ENCODE assay signal across 17 cellular contexts in genomic region chr10:119738962-119739361, GRCh38. TPM values are rescaled to one million over a fixed set of nuclear protein-coding genes. Genes with fewer than 3 reads are reported as not detected.
DNase-seq lines count a peak whose midpoint lies in the region; ATAC-seq and TF ChIP-seq lines count a peak whose summit lies in the region.
"Had no signal": no experiment of that assay in that cellular context is flagged by ENCODE, and none has a peak within 500 bp of the region (broad histone marks: within the 10 kb centered on the region; RNA-seq: fewer than 3 reads in every experiment).

No MANE protein-coding gene starts in this region.

- H3K9me3 Mint-ChIP-seq in activated B cell treated with CpG ODN at 0.5 μM for 24 hours (no peaks in the 10 kb centered on the region), mesothelial cell of epicardium (no peaks in the 10 kb centered on the region), type B pancreatic cell (no peaks in the 10 kb centered on the region)
- H3K9me3 Mint-ChIP-seq: IgD-negative memory B cell had no signal

- no peak for ATAC-seq in SK-N-SH treated with all-trans-retinoic acid at 6 μM for 48 hours
- peak; percentile 57 for ATAC-seq in activated B cell treated with CpG ODN at 0.5 μM for 24 hours (ENCODE audit: low read depth)
- no peak for ATAC-seq in GM21737 (IDR thresholded peaks at IDR 0.05; ENCODE audit: unreplicated experiment)
- ATAC-seq in HG03469 (IDR thresholded peaks at IDR 0.05; ENCODE audit: unreplicated experiment) = no peak

- no peak for TF ChIP-seq RAD21 in SK-N-SH (IDR thresholded peaks at IDR 0.05; ENCODE audit: low read length)

- H3K4me3 ChIP-seq in SK-N-SH (ENCODE audit: low read depth in 2 of 2, low read length in 1 of 2) = no peak overlapping the region
- H3K4me3 ChIP-seq: BLaER1, HAP-1 had no signal

- H3K9ac ChIP-seq in SK-N-SH = no peak overlapping the region
- H3K9ac ChIP-seq: BLaER1 had no signal

- peaks cover 33% of the 10 kb centered on the region for H3F3A ChIP-seq in SK-N-SH (replicated peaks; ENCODE audit: insufficient read depth)

- CTCF ChIA-PET in SK-N-SH (lab: Yijun Ruan, JAX) = interaction anchor here (1.3 to 6.7 kb wide), 2 partner anchors 12 to 52 kb away, joined by 6 to 60 read pairs; no protein-coding TSS in a partner anchor
- CTCF ChIA-PET in activated B cell treated with CpG ODN at 0.5 μM for 24 hours (lab: Charles Lee) = interaction anchor here (2.4 kb wide), 1 partner anchor 11 kb away, joined by 11 read pairs; no protein-coding TSS in a partner anchor

- H3K27me3 Mint-ChIP-seq in activated B cell treated with CpG ODN at 0.5 μM for 24 hours (no peaks in the 10 kb centered on the region), mesothelial cell of epicardium (ENCODE audit: low read depth) (no peaks in the 10 kb centered on the region), type B pancreatic cell (no peaks in the 10 kb centered on the region)
- H3K27me3 Mint-ChIP-seq: IgD-negative memory B cell had no signal

- peak overlapping the region; percentile 73 to 77; a peak in 2 of 4 replicates for H3K27ac ChIP-seq in SK-N-SH (ENCODE audit: low read depth in 2 of 2, low read length in 1 of 2)
- H3K27ac ChIP-seq: 22Rv1, BLaER1 had no signal

- TF ChIP-seq EP300 in SK-N-SH (IDR thresholded peaks at IDR 0.05; ENCODE audit: borderline replicate concordance in 1 of 2, low read depth in 1 of 2, low read length in 1 of 2) = no peak

- TF ChIP-seq CTCF in SK-N-SH (IDR thresholded peaks at IDR 0.05) = no peak
- TF ChIP-seq CTCF in activated B cell treated with CpG ODN at 0.5 μM for 24 hours (IDR thresholded peaks at IDR 0.05) = no peak
- no peak for TF ChIP-seq CTCF in mesothelial cell of epicardium (IDR thresholded peaks at IDR 0.05; ENCODE audit: unreplicated experiment)
- TF ChIP-seq CTCF in type B pancreatic cell (conservative IDR thresholded peaks at IDR 0.05) = no peak

- H4K20me1 ChIP-seq in SK-N-SH (ENCODE audit: insufficient read depth) = no peaks in the 10 kb centered on the region

- no peaks in the 10 kb centered on the region for H3K36me3 ChIP-seq in SK-N-SH (replicated peaks in 1 of 2; ENCODE audit: control insufficient read depth in 1 of 2, insufficient read depth in 2 of 2, low read length in 1 of 2)
- H3K36me3 ChIP-seq: BLaER1, HAP-1 had no signal

- peaks cover 52% of the 10 kb centered on the region for H3K4me1 Mint-ChIP-seq in activated B cell treated with CpG ODN at 0.5 μM for 24 hours
- H3K4me1 Mint-ChIP-seq in mesothelial cell of epicardium = peaks cover 38% of the 10 kb centered on the region
- peaks cover 19% of the 10 kb centered on the region for H3K4me1 Mint-ChIP-seq in type B pancreatic cell (ENCODE audit: unreplicated experiment)

- H3K36me3 Mint-ChIP-seq in activated B cell treated with CpG ODN at 0.5 μM for 24 hours (ENCODE audit: low read depth) (peaks cover 7% of the 10 kb centered on the region), mesothelial cell of epicardium (no peaks in the 10 kb centered on the region), type B pancreatic cell (no peaks in the 10 kb centered on the region)

- H3K27me3 ChIP-seq in SK-N-SH (ENCODE audit: insufficient read depth) = no peaks in the 10 kb centered on the region
- H3K27me3 ChIP-seq: BLaER1 had no signal

- no peaks in the 10 kb centered on the region for H3K9me3 ChIP-seq in SK-N-SH
- H3K9me3 ChIP-seq: BLaER1, HAP-1 had no signal

- peaks cover 68% of the 10 kb centered on the region for H3K79me2 ChIP-seq in SK-N-SH (ENCODE audit: insufficient read depth)

- no peak overlapping the region for H3K4me2 ChIP-seq in SK-N-SH

- in situ Hi-C loops in ACHN (cut with HindIII; ENCODE audit: low pct_ligation_motif_present, low pct_unique_long_range_greater_than_20kb, low sequenced_read_pairs) = no loop called here

- intact Hi-C loops in activated B cell treated with CpG ODN at 0.5 μM for 24 hours (cut with micrococcal nuclease) = no loop called here

- DNase-seq in SK-N-SH (no peak), activated B cell treated with CpG ODN at 0.5 μM for 24 hours (no peak), mesothelial cell of epicardium (ENCODE audit: low spot score in 2 of 2, unreplicated experiment in 2 of 2) (no peak), type B pancreatic cell (ENCODE audit: extremely low spot score, unreplicated experiment) (no peak), ACHN (no peak)
- DNase-seq: GF-D8, NCI-H1417 treated with DMSO at 0.1 percent for 48 hours, NCI-H1930, NCI-H2171, NCI-H774 had no signal

- no peaks in the 10 kb centered on the region for H3K9me2 ChIP-seq in SK-N-SH

- POLR2A ChIA-PET in SK-N-SH (lab: Yijun Ruan, JAX) (no interaction called here), activated B cell treated with CpG ODN at 0.5 μM for 24 hours (lab: Charles Lee) (no interaction called here)

- H3K4me3 Mint-ChIP-seq in activated B cell treated with CpG ODN at 0.5 μM for 24 hours = no peak overlapping the region
- no peak overlapping the region for H3K4me3 Mint-ChIP-seq in mesothelial cell of epicardium
- H3K4me3 Mint-ChIP-seq in type B pancreatic cell = no peak overlapping the region

- H2AFZ ChIP-seq in SK-N-SH (ENCODE audit: low read depth) = no peak overlapping the region

- peaks cover 3 to 42% of the 10 kb centered on the region in 2 experiments; a peak in 3 of 4 replicates for H3K4me1 ChIP-seq in SK-N-SH (ENCODE audit: control insufficient read depth in 1 of 2, insufficient read depth in 2 of 2, low read depth in 1 of 2, low read length in 1 of 2)

- 89% methylated on average over 1 of the region's 1 CpG for WGBS in SK-N-SH (ENCODE audit: low lambda C conversion rate)

- H3K27ac Mint-ChIP-seq in activated B cell treated with CpG ODN at 0.5 μM for 24 hours = no peak overlapping the region
- peak overlapping the region; percentile 95 for H3K27ac Mint-ChIP-seq in mesothelial cell of epicardium
- peak overlapping the region; percentile 98 for H3K27ac Mint-ChIP-seq in type B pancreatic cell

TF ChIP-seq in SK-N-SH, 30 proteins besides CTCF, POLR2A, EP300 and RAD21 (continues in another document):
- TF ChIP-seq ELF1 (IDR thresholded peaks at IDR 0.05) (no peak), USF1 (IDR thresholded peaks at IDR 0.05; ENCODE audit: borderline replicate concordance, low read depth) (no peak), EZH2phosphoT487 (IDR thresholded peaks at IDR 0.05; ENCODE audit: borderline replicate concordance, low read depth) (no peak), IRF3 (IDR thresholded peaks at IDR 0.05; ENCODE audit: low read depth, low read length) (no peak)

TF ChIP-seq in SK-N-SH treated with all-trans-retinoic acid at 6 μM for 48 hours, 23 proteins besides CTCF, POLR2A, EP300 and RAD21:
- TF ChIP-seq CREB5 (CRISPR knock-in tag; IDR thresholded peaks at IDR 0.05; ENCODE audit: low read depth) (no peak), ESRRG (CRISPR knock-in tag; IDR thresholded peaks at IDR 0.05) (no peak), TCF4 (CRISPR knock-in tag; IDR thresholded peaks at IDR 0.05; ENCODE audit: borderline replicate concordance) (no peak), ISL1 (CRISPR knock-in tag; IDR thresholded peaks at IDR 0.05) (no peak), ZFP3 (CRISPR knock-in tag; IDR thresholded peaks at IDR 0.05) (no peak), ZNF8 (CRISPR knock-in tag; IDR thresholded peaks at IDR 0.05) (no peak), GLIS3 (CRISPR knock-in tag; IDR thresholded peaks at IDR 0.05) (no peak), ARNTL (CRISPR knock-in tag; IDR thresholded peaks at IDR 0.05; ENCODE audit: borderline replicate concordance, low read depth) (no peak)

RNA-seq across cellular contexts. Expression of gene INPP5F, which starts 13.1 kb away (rescaled TPM):
- polyA plus RNA-seq in SK-N-SH (2012; rRNA removed) = 7.8 and 9.3 TPM in 2 replicates
- 9.9 and 10.9 TPM in 2 replicates for polyA plus RNA-seq in SK-N-SH (2012; cell fraction: cytosol; rRNA removed)
- polyA plus RNA-seq in SK-N-SH (2012; cell fraction: nucleus; rRNA removed) = 9.6 and 15.1 TPM in 2 replicates
- total RNA-seq in activated B cell treated with CpG ODN at 0.5 μM for 24 hours (45.9 and 53.5 TPM in 2 replicates), mesothelial cell of epicardium (55.8 to 56.5 TPM (median 56.0 TPM) in 3 replicates), type B pancreatic cell (ENCODE audit: low replicate concordance) (47.4 and 48.1 TPM in 2 replicates)
